Comparison of ENCODE assay signal across 21 cellular contexts in the genomic region with DNA sequence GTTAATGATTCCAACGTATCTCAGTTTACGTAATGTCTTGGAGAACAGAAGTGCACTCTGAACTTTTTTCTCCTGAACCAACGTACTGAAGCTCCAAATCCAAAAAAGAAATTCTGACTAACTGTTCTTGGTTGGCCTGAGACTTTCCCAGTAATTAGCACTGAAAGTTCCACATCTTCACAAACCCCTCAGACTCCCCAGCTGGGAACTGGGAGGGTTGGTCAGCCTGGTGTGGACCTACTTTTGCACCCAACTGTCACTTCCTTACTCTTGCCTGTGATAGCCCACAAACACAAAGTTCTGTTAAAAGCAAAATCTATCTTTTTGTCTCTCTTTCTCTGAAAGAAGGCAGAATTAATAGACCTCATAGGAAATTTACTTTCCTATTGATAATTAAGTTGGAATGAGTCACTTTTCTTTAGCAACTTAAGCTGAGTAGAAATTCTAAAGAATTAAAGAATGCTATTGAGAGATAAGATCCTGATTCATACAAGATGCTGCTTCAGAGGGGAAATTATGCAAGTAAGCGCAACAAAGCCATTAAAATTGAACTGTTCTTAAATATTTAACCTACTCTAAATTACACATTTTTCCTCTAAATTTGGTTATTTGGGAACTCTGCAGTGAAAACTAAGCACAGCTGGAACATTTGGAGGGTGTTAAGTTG.
DNase-seq lines count a peak whose midpoint lies in the region; ATAC-seq, FAIRE-seq and TF ChIP-seq lines count a peak whose summit lies in the region.
"Had no signal": no experiment of that assay in that cellular context is flagged by ENCODE, and none has a peak within 500 bp of the region (broad histone marks: within the 10 kb centered on the region; RNA-seq: fewer than 3 reads in every experiment).

No MANE protein-coding gene starts in this region.

- FAIRE-seq in astrocyte (lab: Jason Lieb, UNC), result peak; percentile 73

- H3K27me3 ChIP-seq in astrocyte (ENCODE audit: insufficient read depth, low read length) (no peaks in the 10 kb centered on the region), heart right ventricle (no peaks in the 10 kb centered on the region), smooth muscle cell (ENCODE audit: low read depth) (no peaks in the 10 kb centered on the region), endodermal cell (ENCODE audit: control insufficient read depth, insufficient read depth, low read length, poor library complexity, severe bottlenecking) (no peaks in the 10 kb centered on the region)
- H3K27me3 ChIP-seq: foreskin keratinocyte, SJCRH30 had no signal

- H2AFZ ChIP-seq in astrocyte (ENCODE audit: low read depth, low read length) (no peak overlapping the region), smooth muscle cell (ENCODE audit: low read depth) (no peak overlapping the region)

- H3K4me1 ChIP-seq in astrocyte (ENCODE audit: insufficient read depth, low read length) (peaks cover 68% of the 10 kb centered on the region), heart right ventricle (peaks cover 0 to 58% (median 30%) of the 10 kb centered on the region in 9 donors), smooth muscle cell (ENCODE audit: low read depth) (peaks cover 49% of the 10 kb centered on the region), endodermal cell (ENCODE audit: control insufficient read depth, insufficient read depth, low read length) (peaks cover 17% of the 10 kb centered on the region)

- H3K9ac ChIP-seq in astrocyte (ENCODE audit: low read length) (peak overlapping the region; percentile 50), smooth muscle cell (ENCODE audit: low read depth) (no peak overlapping the region), endodermal cell (ENCODE audit: extremely low read depth, low read length, poor library complexity, severe bottlenecking) (no peak overlapping the region)

- peaks cover 11% of the 10 kb centered on the region for H3K36me3 ChIP-seq in astrocyte (ENCODE audit: insufficient read depth, low read length)
- H3K36me3 ChIP-seq in heart right ventricle, result peaks cover 0 to 26% (median 0%) of the 10 kb centered on the region in 9 donors
- no peaks in the 10 kb centered on the region for H3K36me3 ChIP-seq in smooth muscle cell (ENCODE audit: low read depth)
- H3K36me3 ChIP-seq in endodermal cell (ENCODE audit: control insufficient read depth, insufficient read depth, low read length), result no peaks in the 10 kb centered on the region

- no peak overlapping the region for H3K27ac Mint-ChIP-seq in astrocyte (ENCODE audit: unreplicated experiment)
- H3K27ac Mint-ChIP-seq in endodermal cell, result no peak overlapping the region
- H3K27ac Mint-ChIP-seq: activated CD4-positive, alpha-beta memory T cell treated with anti-CD3 and anti-CD28 coated beads, Interleukin-2, amount 10 ng/mL, durations not matched to agents 7 days and 5 days; activated T-helper 1 cell treated with anti-CD3 and anti-CD28 coated beads, Interleukin-12 subunit alpha, Interleukin-12 subunit beta, Interleukin-2, Interleukin-4 antibody, amounts not matched to agents 30 ng/mL and 10 ng/mL and 1 ng/mL, durations not matched to agents 14 hours and 24 hours and 36 hours; immature natural killer cell; mesothelial cell of epicardium had no signal

- H3K79me2 ChIP-seq in astrocyte (ENCODE audit: insufficient read depth, low read length), result peaks cover 7% of the 10 kb centered on the region
- H3K79me2 ChIP-seq in smooth muscle cell (ENCODE audit: low read depth), result no peaks in the 10 kb centered on the region

- H3K27me3 Mint-ChIP-seq in astrocyte (ENCODE audit: low read depth, unreplicated experiment) (no peaks in the 10 kb centered on the region), endodermal cell (ENCODE audit: insufficient read depth) (no peaks in the 10 kb centered on the region)

- H3K36me3 Mint-ChIP-seq in astrocyte (ENCODE audit: low read depth, unreplicated experiment) (peaks cover 6% of the 10 kb centered on the region), endodermal cell (ENCODE audit: low read depth) (no peaks in the 10 kb centered on the region)
- H3K36me3 Mint-ChIP-seq: immature natural killer cell had no signal

- H3K9me3 ChIP-seq in astrocyte (ENCODE audit: insufficient read depth, low read depth, low read length) (no peaks in the 10 kb centered on the region), heart right ventricle (no peaks in the 10 kb centered on the region), smooth muscle cell (replicated peaks; ENCODE audit: low read depth) (no peaks in the 10 kb centered on the region), endodermal cell (ENCODE audit: control insufficient read depth, low read length) (no peaks in the 10 kb centered on the region)
- H3K9me3 ChIP-seq: SJCRH30 had no signal

- 78 to 80% methylated on average over 4 of the region's 4 CpGs for WGBS in heart right ventricle, 2 donors
- 75% methylated on average over 4 of the region's 4 CpGs for WGBS in smooth muscle cell (ENCODE audit: low lambda C conversion rate)
- 93 to 100% methylated on average over 3 of the region's 4 CpGs for WGBS in endodermal cell (ENCODE audit: insufficient coverage in 1 of 2, insufficient read length in 1 of 2), 2 experiments

- H3K4me3 ChIP-seq in astrocyte (ENCODE audit: insufficient read depth, low read depth, low read length) (no peak overlapping the region), heart right ventricle (no peak overlapping the region), smooth muscle cell (no peak overlapping the region), endodermal cell (ENCODE audit: low read length) (no peak overlapping the region)
- H3K4me3 ChIP-seq: SJCRH30 had no signal

- H3K4me3 Mint-ChIP-seq in astrocyte (ENCODE audit: unreplicated experiment) (no peak overlapping the region), endodermal cell (no peak overlapping the region)
- H3K4me3 Mint-ChIP-seq: activated CD4-positive, alpha-beta memory T cell treated with anti-CD3 and anti-CD28 coated beads, Interleukin-2, amount 10 ng/mL, durations not matched to agents 7 days and 5 days; activated T-helper 1 cell treated with anti-CD3 and anti-CD28 coated beads, Interleukin-12 subunit alpha, Interleukin-12 subunit beta, Interleukin-2, Interleukin-4 antibody, amounts not matched to agents 30 ng/mL and 10 ng/mL and 1 ng/mL, durations not matched to agents 14 hours and 24 hours and 36 hours; immature natural killer cell; mesothelial cell of epicardium had no signal

- DNase-seq in HCEC 1CT (peak; percentile 35), astrocyte (ENCODE audit: low read depth) (peak; percentile 77), heart right ventricle (no peak), smooth muscle cell (lab: John Stamatoyannopoulos, UW; ENCODE audit: unreplicated experiment) (no peak), HT-29 (ENCODE audit: low spot score) (no peak), endodermal cell (no peak), NCI-H2196 (lab: John Stamatoyannopoulos, UW; ENCODE audit: unreplicated experiment) (no peak)
- no peak for DNase-seq in effector CD4-positive, alpha-beta T cell
- DNase-seq: activated CD4-positive, alpha-beta memory T cell treated with anti-CD3 and anti-CD28 coated beads, Interleukin-2, amount 10 ng/mL, durations not matched to agents 7 days and 5 days; amniotic stem cell; DMS79 treated with DMSO at 0.1 percent for 48 hours; foreskin keratinocyte; immature natural killer cell; NCI-H1105 treated with DMSO at 0.1 percent for 48 hours; occipital lobe; SJCRH30; stimulated activated naive CD4-positive, alpha-beta T cell had no signal

- peaks cover 25% of the 10 kb centered on the region for H3F3A ChIP-seq in smooth muscle cell (ENCODE audit: low read depth)

- TF ChIP-seq CTCF in astrocyte (IDR thresholded peaks at IDR 0.05; ENCODE audit: insufficient read depth, low read depth, low read length) (no peak), heart right ventricle (IDR thresholded peaks at IDR 0.05) (no peak), smooth muscle cell (IDR thresholded peaks at IDR 0.05; ENCODE audit: borderline replicate concordance, insufficient read depth, poor library complexity, severe bottlenecking) (no peak), endodermal cell (conservative IDR thresholded peaks at IDR 0.05) (no peak)

- intact Hi-C loops in heart right ventricle (cut with DNase I), result loop anchor here in 1 of 10 donors (10.0 kb wide), 1 partner anchor 141 kb away; no protein-coding TSS in a partner anchor

- H3K9me3 Mint-ChIP-seq in astrocyte (ENCODE audit: unreplicated experiment) (no peaks in the 10 kb centered on the region), endodermal cell (no peaks in the 10 kb centered on the region)
- H3K9me3 Mint-ChIP-seq: activated CD4-positive, alpha-beta memory T cell treated with anti-CD3 and anti-CD28 coated beads, Interleukin-2, amount 10 ng/mL, durations not matched to agents 7 days and 5 days; activated T-helper 1 cell treated with anti-CD3 and anti-CD28 coated beads, Interleukin-12 subunit alpha, Interleukin-12 subunit beta, Interleukin-2, Interleukin-4 antibody, amounts not matched to agents 30 ng/mL and 10 ng/mL and 1 ng/mL, durations not matched to agents 14 hours and 24 hours and 36 hours; mesothelial cell of epicardium had no signal

- H3K4me2 ChIP-seq in astrocyte (ENCODE audit: low read length) (peak overlapping the region; percentile 36), smooth muscle cell (peak overlapping the region; percentile 63)

- ATAC-seq in heart right ventricle, result peak in 2 of 8 donors; percentile 16 to 66
- ATAC-seq: foreskin keratinocyte, HCT116 had no signal

- H4K20me1 ChIP-seq in astrocyte (ENCODE audit: insufficient read depth, low read length), result no peaks in the 10 kb centered on the region
- no peaks in the 10 kb centered on the region for H4K20me1 ChIP-seq in smooth muscle cell (ENCODE audit: low read depth)

- H3K4me1 Mint-ChIP-seq in astrocyte (ENCODE audit: low read depth, unreplicated experiment) (peaks cover 49% of the 10 kb centered on the region), endodermal cell (peaks cover 50% of the 10 kb centered on the region)
- H3K4me1 Mint-ChIP-seq: activated CD4-positive, alpha-beta memory T cell treated with anti-CD3 and anti-CD28 coated beads, Interleukin-2, amount 10 ng/mL, durations not matched to agents 7 days and 5 days; immature natural killer cell had no signal

- H3K27ac ChIP-seq in astrocyte (ENCODE audit: low read depth, low read length), result peak overlapping the region; percentile 56
- H3K27ac ChIP-seq in heart right ventricle, result peak overlapping the region; percentile 8 to 73 (median 54)
- H3K27ac ChIP-seq in smooth muscle cell (ENCODE audit: low read depth), result peak overlapping the region; percentile 73
- H3K27ac ChIP-seq in endodermal cell (ENCODE audit: low read depth, low read length), result no peak overlapping the region
- H3K27ac ChIP-seq: C4-2B, foreskin keratinocyte, SJCRH30 had no signal

Comparison
In these comparisons a context has a peak if more than half of its experiments do, and no peak if none do; other contexts are left out.
1. DNase-seq: peak in HCEC 1CT (single experiment) and astrocyte (single experiment); none in heart right ventricle (0 of 2), smooth muscle cell (single experiment), HT-29 (single experiment), endodermal cell (single experiment), effector CD4-positive, alpha-beta T cell (single experiment) and NCI-H2196 (single experiment).